In genomic region chr18:55031576-55031975, GRCh38 we compare ENCODE assay signal across 17 cellular contexts.
DNase-seq lines count a peak whose midpoint lies in the region; ATAC-seq, FAIRE-seq and TF ChIP-seq lines count a peak whose summit lies in the region.
"Had no signal": no experiment of that assay in that cellular context is flagged by ENCODE, and none has a peak within 500 bp of the region (broad histone marks: within the 10 kb centered on the region; RNA-seq: fewer than 3 reads in every experiment).

No MANE protein-coding gene starts in this region.

- H3F3A ChIP-seq in GM23338 (replicated peaks; ENCODE audit: low read depth), result no peaks in the 10 kb centered on the region

- TF ChIP-seq CTCF in GM23338 (conservative IDR thresholded peaks at IDR 0.05; ENCODE audit: low read depth in 2 of 2), result no peak
- no peak for TF ChIP-seq CTCF in endothelial cell (IDR thresholded peaks at IDR 0.05; ENCODE audit: unreplicated experiment)

- H3K36me3 Mint-ChIP-seq in GM23338 (ENCODE audit: low read depth) (no peaks in the 10 kb centered on the region), endothelial cell (ENCODE audit: low read depth, unreplicated experiment) (no peaks in the 10 kb centered on the region)
- H3K36me3 Mint-ChIP-seq in stimulated activated memory B cell treated with anti-CD40 and anti-IgM and Interleukin-4, amounts not matched to agents 10 μg/mL and 1 μg/mL and 100 μg/mL, for 72 hours, result no peaks in the 10 kb centered on the region

- ATAC-seq in GM23338, result no peak
- no peak for ATAC-seq in stimulated activated memory B cell treated with anti-CD40 and anti-IgM and Interleukin-4, amounts not matched to agents 10 μg/mL and 1 μg/mL and 100 μg/mL, for 72 hours
- no peak for ATAC-seq in HG02642 (IDR thresholded peaks at IDR 0.05; ENCODE audit: poor library complexity, unreplicated experiment)
- ATAC-seq: A549 had no signal

- H3K4me3 Mint-ChIP-seq in GM23338, result no peak overlapping the region
- H3K4me3 Mint-ChIP-seq in endothelial cell (ENCODE audit: unreplicated experiment), result no peak overlapping the region
- H3K4me3 Mint-ChIP-seq in stimulated activated memory B cell treated with anti-CD40 and anti-IgM and Interleukin-4, amounts not matched to agents 10 μg/mL and 1 μg/mL and 100 μg/mL, for 72 hours, result no peak overlapping the region
- H3K4me3 Mint-ChIP-seq: CD4-positive, alpha-beta T cell; HFFc6 had no signal

- H3K36me3 ChIP-seq in GM23338 (ENCODE audit: insufficient read depth), result no peaks in the 10 kb centered on the region

- no peak overlapping the region for H3K4me3 ChIP-seq in GM23338
- H3K4me3 ChIP-seq: A549 had no signal

- no peaks in the 10 kb centered on the region for H3K9me3 Mint-ChIP-seq in GM23338
- no peaks in the 10 kb centered on the region for H3K9me3 Mint-ChIP-seq in endothelial cell (ENCODE audit: unreplicated experiment)
- no peaks in the 10 kb centered on the region for H3K9me3 Mint-ChIP-seq in stimulated activated memory B cell treated with anti-CD40 and anti-IgM and Interleukin-4, amounts not matched to agents 10 μg/mL and 1 μg/mL and 100 μg/mL, for 72 hours
- H3K9me3 Mint-ChIP-seq: CD4-positive, alpha-beta T cell; HFFc6 had no signal

- no peak overlapping the region for H3K27ac Mint-ChIP-seq in GM23338
- peak overlapping the region; percentile 28 for H3K27ac Mint-ChIP-seq in endothelial cell (ENCODE audit: unreplicated experiment)
- peak overlapping the region; percentile 65 for H3K27ac Mint-ChIP-seq in stimulated activated memory B cell treated with anti-CD40 and anti-IgM and Interleukin-4, amounts not matched to agents 10 μg/mL and 1 μg/mL and 100 μg/mL, for 72 hours
- H3K27ac Mint-ChIP-seq: CD4-positive, alpha-beta T cell; HFFc6 had no signal

- H3K4me2 ChIP-seq in GM23338, result no peak overlapping the region
- H3K4me2 ChIP-seq: A549 had no signal

- H3K4me1 Mint-ChIP-seq in GM23338 (peaks cover 11% of the 10 kb centered on the region), endothelial cell (ENCODE audit: unreplicated experiment) (peaks cover 4% of the 10 kb centered on the region)
- H3K4me1 Mint-ChIP-seq in stimulated activated memory B cell treated with anti-CD40 and anti-IgM and Interleukin-4, amounts not matched to agents 10 μg/mL and 1 μg/mL and 100 μg/mL, for 72 hours, result peaks cover 12% of the 10 kb centered on the region

- H3K27me3 ChIP-seq in GM23338 (ENCODE audit: insufficient read depth), result no peaks in the 10 kb centered on the region

- H3K9me2 ChIP-seq in GM23338 (ENCODE audit: insufficient read depth), result no peaks in the 10 kb centered on the region

- no peak for TF ChIP-seq POLR2A in H54 (IDR thresholded peaks at IDR 0.05; ENCODE audit: low read depth, low read length)

- H3K27me3 Mint-ChIP-seq in GM23338 (ENCODE audit: insufficient read depth, low read depth, poor library complexity) (no peaks in the 10 kb centered on the region), endothelial cell (ENCODE audit: unreplicated experiment) (peaks cover 3% of the 10 kb centered on the region)
- H3K27me3 Mint-ChIP-seq in stimulated activated memory B cell treated with anti-CD40 and anti-IgM and Interleukin-4, amounts not matched to agents 10 μg/mL and 1 μg/mL and 100 μg/mL, for 72 hours, result no peaks in the 10 kb centered on the region

- DNase-seq in GM23338 (ENCODE audit: low spot score) (no peak), NAMALWA (ENCODE audit: low spot score) (peak; percentile 13), endothelial cell (ENCODE audit: low spot score) (no peak), inferior parietal cortex (ENCODE audit: extremely low spot score) (no peak), H54 (ENCODE audit: insufficient read length, low spot score) (no peak)
- DNase-seq: CD4-positive, alpha-beta T cell; H7; HFFc6; NCI-H1105; NCI-H1694 treated with DMSO at 0.1 percent for 48 hours; NCI-H2107; NCI-H510A; NCI-H774 had no signal

- H4K20me1 ChIP-seq in GM23338 (replicated peaks; ENCODE audit: insufficient read depth), result no peaks in the 10 kb centered on the region

- H3K27ac ChIP-seq in GM23338 (ENCODE audit: low read depth), result no peak overlapping the region
- H3K27ac ChIP-seq: A549, RWPE1 had no signal

- no peaks in the 10 kb centered on the region; the same call in 1 of the 2 replicates for H3K4me1 ChIP-seq in GM23338 (ENCODE audit: insufficient read depth)
- H3K4me1 ChIP-seq: A549 had no signal

- peak overlapping the region; percentile 32; the same call in 1 of the 2 replicates for H2AFZ ChIP-seq in GM23338

- no peaks in the 10 kb centered on the region for H3K79me2 ChIP-seq in GM23338 (replicated peaks; ENCODE audit: insufficient read depth)

- FAIRE-seq in H54 (lab: Jason Lieb, UNC), result no peak
- FAIRE-seq: A549 had no signal

TF ChIP-seq in GM23338, 12 proteins besides CTCF, POLR2A, EP300 and RAD21:
- TF ChIP-seq CREB1 (CRISPR knock-in tag; IDR thresholded peaks at IDR 0.05; ENCODE audit: low read depth), result no peak
- TF ChIP-seq NANOG (IDR thresholded peaks at IDR 0.05; ENCODE audit: borderline replicate concordance), result no peak
- TF ChIP-seq EZH2 (IDR thresholded peaks at IDR 0.05; ENCODE audit: low read depth, unreplicated experiment), result no peak
- TF ChIP-seq ZNF114 (CRISPR knock-in tag; IDR thresholded peaks at IDR 0.05), result no peak
- TF ChIP-seq ETS1 (IDR thresholded peaks at IDR 0.05), result no peak
- TF ChIP-seq JUNB (IDR thresholded peaks at IDR 0.05; ENCODE audit: unreplicated experiment), result no peak
- no peak for TF ChIP-seq REST (IDR thresholded peaks at IDR 0.05; ENCODE audit: unreplicated experiment)
- no peak for TF ChIP-seq EZH2phosphoT487 (IDR thresholded peaks at IDR 0.05; ENCODE audit: unreplicated experiment)
- no peak for TF ChIP-seq POLR2AphosphoS5 (IDR thresholded peaks at IDR 0.05; ENCODE audit: low read depth)
TF ChIP-seq in GM23338: peak in this region for 0.
